In the genomic region with DNA sequence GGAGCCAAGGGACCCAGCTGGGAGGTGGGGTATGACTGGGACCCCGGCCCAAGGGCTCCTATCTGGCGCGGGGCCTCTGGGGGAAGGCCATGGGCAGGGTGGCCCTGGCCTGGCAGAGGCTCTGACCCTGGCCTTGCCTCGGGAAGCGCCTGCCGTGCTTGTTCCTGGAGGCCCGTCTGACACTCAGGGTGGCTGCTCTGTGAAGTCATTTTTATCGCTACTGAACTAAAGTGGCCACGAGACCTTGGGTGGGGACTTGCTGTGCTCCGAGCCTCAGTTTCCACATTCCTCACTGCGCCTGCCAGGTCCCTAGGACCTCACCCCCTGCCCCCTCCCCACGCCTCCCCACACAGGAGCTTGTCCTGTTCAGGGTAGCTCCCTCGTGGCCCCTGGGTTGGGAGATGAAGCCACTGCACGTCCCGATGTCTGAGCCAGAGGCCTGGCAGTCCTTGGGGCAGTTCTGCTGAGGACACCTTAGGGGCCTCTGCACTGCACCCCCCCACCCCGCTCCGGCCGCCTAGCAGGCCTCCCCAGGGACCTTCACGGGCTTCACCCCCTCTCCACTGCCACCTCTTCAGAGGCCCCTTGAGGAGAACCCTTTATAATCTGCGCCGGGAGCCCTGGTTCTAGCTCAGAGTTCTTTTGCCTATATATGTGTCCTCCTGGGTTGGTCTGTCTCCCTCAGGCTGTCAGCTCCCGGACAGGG, we compare ENCODE assay signal across 8 cellular contexts. TPM values are rescaled to one million over a fixed set of nuclear protein-coding genes. Genes with fewer than 3 reads are reported as not detected.
DNase-seq lines count a peak whose midpoint lies in the region; ATAC-seq and TF ChIP-seq lines count a peak whose summit lies in the region.

No MANE protein-coding gene starts in this region.

- peak overlapping the region; percentile 73 for H3K4me3 Mint-ChIP-seq in glutamatergic neuron (ENCODE audit: unreplicated experiment)
- H3K4me3 Mint-ChIP-seq in osteocyte (ENCODE audit: unreplicated experiment) = peak overlapping the region; percentile 63

- DNase-seq in NT2/D1 (ENCODE audit: low read depth, low spot score) (no peak), glutamatergic neuron (no peak), osteocyte (ENCODE audit: extremely low spot score, unreplicated experiment) (no peak), DMS79 treated with DMSO at 0.1 percent for 48 hours (lab: John Stamatoyannopoulos, UW) (no peak), SIG-M5 (lab: John Stamatoyannopoulos, UW) (no peak)
- no peak for DNase-seq in stimulated activated CD4-positive, alpha-beta T cell treated with anti-CD3 and anti-CD28 coated beads, Interleukin-2, amount 100 ng/mL, for 48 hours

- H3K4me2 ChIP-seq in BLaER1 treated with 17β-estradiol and CSF1 and Interleukin-3, amounts not matched to agents 10 nM and 100 nM = peak overlapping the region; percentile 96 to 100 (median 99)

- TF ChIP-seq CTCF in glutamatergic neuron (IDR thresholded peaks at IDR 0.05; ENCODE audit: partially characterized antibody, unreplicated experiment) (no peak), osteocyte (IDR thresholded peaks at IDR 0.05) (no peak)

- peak overlapping the region in 4 of 11 experiments; percentile 74 to 80 (median 77); a peak in 5 of 22 replicates for H3K9ac ChIP-seq in BLaER1 treated with 17β-estradiol and CSF1 and Interleukin-3, amounts not matched to agents 10 nM and 100 nM
- peak overlapping the region; percentile 63 for H3K9ac ChIP-seq in NT2/D1 (ENCODE audit: insufficient read length, low read depth)

- H3K27ac ChIP-seq in BLaER1 treated with 17β-estradiol and CSF1 and Interleukin-3, amounts not matched to agents 10 nM and 100 nM = no peak overlapping the region

- no peaks in the 10 kb centered on the region for H3K9me3 ChIP-seq in BLaER1 treated with 17β-estradiol and CSF1 and Interleukin-3, amounts not matched to agents 10 nM and 100 nM (replicated peaks in 1 of 11)
- no peaks in the 10 kb centered on the region for H3K9me3 ChIP-seq in NT2/D1 (ENCODE audit: insufficient read depth, low read length)

- peaks cover 3% of the 10 kb centered on the region for H3K9me3 Mint-ChIP-seq in glutamatergic neuron (ENCODE audit: unreplicated experiment)
- no peaks in the 10 kb centered on the region for H3K9me3 Mint-ChIP-seq in osteocyte (ENCODE audit: unreplicated experiment)

- no peak overlapping the region for H3K27ac Mint-ChIP-seq in glutamatergic neuron (ENCODE audit: unreplicated experiment)
- no peak overlapping the region for H3K27ac Mint-ChIP-seq in osteocyte (ENCODE audit: unreplicated experiment)

- peaks cover 11% of the 10 kb centered on the region for H3K27me3 Mint-ChIP-seq in glutamatergic neuron (ENCODE audit: unreplicated experiment)
- peaks cover 66% of the 10 kb centered on the region for H3K27me3 Mint-ChIP-seq in osteocyte (ENCODE audit: unreplicated experiment)

- peaks cover 0 to 31% (median 4%) of the 10 kb centered on the region in 11 experiments; a peak in 9 of 22 replicates for H4K20me1 ChIP-seq in BLaER1 treated with 17β-estradiol and CSF1 and Interleukin-3, amounts not matched to agents 10 nM and 100 nM

- no peak for ATAC-seq in HG03196 (IDR thresholded peaks at IDR 0.05; ENCODE audit: unreplicated experiment)

- H3K4me1 ChIP-seq in BLaER1 treated with 17β-estradiol and CSF1 and Interleukin-3, amounts not matched to agents 10 nM and 100 nM = peaks cover 11 to 67% (median 41%) of the 10 kb centered on the region in 10 experiments
- H3K4me1 ChIP-seq in NT2/D1 (ENCODE audit: insufficient read depth, insufficient read length) = peaks cover 16% of the 10 kb centered on the region

- H3K4me3 ChIP-seq in BLaER1 treated with 17β-estradiol and CSF1 and Interleukin-3, amounts not matched to agents 10 nM and 100 nM = peak overlapping the region in 8 of 10 experiments; percentile 62 to 75 (median 67); a peak in 10 of 20 replicates
- peak overlapping the region; percentile 15 for H3K4me3 ChIP-seq in NT2/D1 (ENCODE audit: insufficient read length, low read depth)

- H3K36me3 ChIP-seq in BLaER1 treated with 17β-estradiol and CSF1 and Interleukin-3, amounts not matched to agents 10 nM and 100 nM = no peaks in the 10 kb centered on the region
- H3K36me3 ChIP-seq in NT2/D1 (ENCODE audit: insufficient read depth, insufficient read length, low read length) = no peaks in the 10 kb centered on the region

- peaks cover 13 to 46% (median 17%) of the 10 kb centered on the region in 11 experiments for H3K27me3 ChIP-seq in BLaER1 treated with 17β-estradiol and CSF1 and Interleukin-3, amounts not matched to agents 10 nM and 100 nM
- H3K27me3 ChIP-seq in NT2/D1 (ENCODE audit: insufficient read depth, insufficient read length) = peaks cover 54% of the 10 kb centered on the region

- H3K36me3 Mint-ChIP-seq in glutamatergic neuron (ENCODE audit: unreplicated experiment) (no peaks in the 10 kb centered on the region), osteocyte (ENCODE audit: unreplicated experiment) (no peaks in the 10 kb centered on the region)

- H3K4me1 Mint-ChIP-seq in glutamatergic neuron (ENCODE audit: low read depth, unreplicated experiment) = peaks cover 16% of the 10 kb centered on the region
- H3K4me1 Mint-ChIP-seq in osteocyte (ENCODE audit: unreplicated experiment) = peaks cover 19% of the 10 kb centered on the region

RNA-seq across cellular contexts. Expression of gene SORCS2, which starts 0.6 kb away (rescaled TPM):
- total RNA-seq in glutamatergic neuron (ENCODE audit: unreplicated experiment) = 29.5 TPM
- 3.0 and 6.7 TPM in 2 replicates for total RNA-seq in osteocyte
